39 cellular contexts compared by ENCODE assay signal in genomic region chr17:79579074-79579800, GRCh38. TPM values are rescaled to one million over a fixed set of nuclear protein-coding genes. Genes with fewer than 3 reads are reported as not detected.
"Had no signal": no experiment of that assay in that cellular context is flagged by ENCODE, and none has a peak within 500 bp of the region (broad histone marks: within the 10 kb centered on the region; RNA-seq: fewer than 3 reads in every experiment).

No MANE protein-coding gene starts in this region.

- H3K36me3 ChIP-seq: adrenal gland, brain microvascular endothelial cell, breast epithelium had no signal

- H3K4me1 Mint-ChIP-seq: activated B cell treated with CpG ODN at 0.5 μM for 24 hours; activated CD4-positive, alpha-beta T cell treated with anti-CD3 and anti-CD28 coated beads, Interleukin-2, amount 10 ng/mL, durations not matched to agents 24 days and 14 days; activated naive CD8-positive, alpha-beta T cell treated with anti-CD3 and anti-CD28 coated beads for 36 hours; activated T-helper 17 cell treated with anti-CD3 and anti-CD28 coated beads, Interleukin-2, amount 50 U/mL, for 72 hours had no signal

- H3K4me1 ChIP-seq: adrenal gland, body of pancreas, breast epithelium had no signal

- H3K9me3 Mint-ChIP-seq: activated B cell treated with CpG ODN at 0.5 μM for 24 hours; activated CD4-positive, alpha-beta memory T cell treated with anti-CD3 and anti-CD28 coated beads for 36 hours; activated CD4-positive, alpha-beta T cell treated with anti-CD3 and anti-CD28 coated beads, Interleukin-2, amount 10 ng/mL, durations not matched to agents 24 days and 14 days; activated CD8-positive, alpha-beta T cell treated with anti-CD3 and anti-CD28 coated beads for 36 hours; activated naive CD4-positive, alpha-beta T cell treated with anti-CD3 and anti-CD28 coated beads for 36 hours; activated naive CD4-positive, alpha-beta T cell treated with anti-CD3 and anti-CD28 coated beads, Interleukin-2, amount 50 U/mL, for 72 hours; activated naive CD8-positive, alpha-beta T cell treated with anti-CD3 and anti-CD28 coated beads for 36 hours; activated T-cell treated with anti-CD3 and anti-CD28 coated beads, Interleukin-2, amount 50 U/mL, for 4 hours; activated T-cell treated with anti-CD3 and anti-CD28 coated beads, Interleukin-2, amount 50 U/mL, for 72 hours; activated T-helper 1 cell treated with anti-CD3 and anti-CD28 coated beads, Interleukin-12 subunit alpha, Interleukin-12 subunit beta, Interleukin-2, Interleukin-4 antibody, amounts not matched to agents 30 ng/mL and 10 ng/mL and 1 ng/mL, durations not matched to agents 14 hours and 24 hours and 36 hours; activated T-helper 17 cell treated with anti-CD3 and anti-CD28 coated beads, Interleukin-2, amount 50 U/mL, for 72 hours; T-helper 1 cell treated with Interleukin-12 subunit alpha and Interleukin-12 subunit beta and Interleukin-4 antibody, amounts not matched to agents 30 μg/mL and 1 μg/mL, for 36 hours; T-helper 2 cell treated with Interferon-gamma antibody and Interleukin-4, amounts not matched to agents 5 μg/mL and 100 μg/mL, for 36 hours had no signal

- H3K9me3 ChIP-seq: adrenal gland, body of pancreas, breast epithelium had no signal

- ATAC-seq: activated CD8-positive, alpha-beta T cell treated with anti-CD3 and anti-CD28 coated beads for 36 hours; activated naive CD4-positive, alpha-beta T cell treated with anti-CD3 and anti-CD28 coated beads, Interleukin-2, amount 50 U/mL, for 72 hours; activated T-cell treated with anti-CD3 and anti-CD28 coated beads, Interleukin-2, amount 50 U/mL, for 4 hours; activated T-cell treated with anti-CD3 and anti-CD28 coated beads, Interleukin-2, amount 50 U/mL, for 72 hours; activated T-helper 17 cell treated with anti-CD3 and anti-CD28 coated beads, Interleukin-2, amount 50 U/mL, for 72 hours; body of pancreas had no signal

- H3K27me3 Mint-ChIP-seq: activated CD4-positive, alpha-beta T cell treated with anti-CD3 and anti-CD28 coated beads, Interleukin-2, amount 10 ng/mL, durations not matched to agents 24 days and 14 days had no signal

- H3K27ac ChIP-seq: adrenal gland, body of pancreas, brain microvascular endothelial cell, breast epithelium, VCaP had no signal

- H3K36me3 Mint-ChIP-seq: activated CD4-positive, alpha-beta memory T cell treated with anti-CD3 and anti-CD28 coated beads for 36 hours; activated naive CD4-positive, alpha-beta T cell treated with anti-CD3 and anti-CD28 coated beads, Interleukin-2, amount 50 U/mL, for 72 hours; activated naive CD8-positive, alpha-beta T cell treated with anti-CD3 and anti-CD28 coated beads for 36 hours had no signal

- H3K4me3 Mint-ChIP-seq: activated B cell treated with CpG ODN at 0.5 μM for 24 hours; activated CD4-positive, alpha-beta memory T cell treated with anti-CD3 and anti-CD28 coated beads for 36 hours; activated CD4-positive, alpha-beta T cell treated with anti-CD3 and anti-CD28 coated beads, Interleukin-2, amount 10 ng/mL, durations not matched to agents 24 days and 14 days; activated CD8-positive, alpha-beta T cell treated with anti-CD3 and anti-CD28 coated beads for 36 hours; activated naive CD4-positive, alpha-beta T cell treated with anti-CD3 and anti-CD28 coated beads for 36 hours; activated naive CD8-positive, alpha-beta T cell treated with anti-CD3 and anti-CD28 coated beads for 36 hours; activated T-cell treated with anti-CD3 and anti-CD28 coated beads, Interleukin-2, amount 50 U/mL, for 4 hours; activated T-cell treated with anti-CD3 and anti-CD28 coated beads, Interleukin-2, amount 50 U/mL, for 72 hours; activated T-helper 1 cell treated with anti-CD3 and anti-CD28 coated beads, Interleukin-12 subunit alpha, Interleukin-12 subunit beta, Interleukin-2, Interleukin-4 antibody, amounts not matched to agents 30 ng/mL and 10 ng/mL and 1 ng/mL, durations not matched to agents 14 hours and 24 hours and 36 hours; activated T-helper 17 cell treated with anti-CD3 and anti-CD28 coated beads, Interleukin-2, amount 50 U/mL, for 72 hours; T-helper 1 cell treated with Interleukin-12 subunit alpha and Interleukin-12 subunit beta and Interleukin-4 antibody, amounts not matched to agents 30 μg/mL and 1 μg/mL, for 36 hours; T-helper 2 cell treated with Interferon-gamma antibody and Interleukin-4, amounts not matched to agents 5 μg/mL and 100 μg/mL, for 36 hours had no signal

- H3K27me3 ChIP-seq: adrenal gland, body of pancreas, brain microvascular endothelial cell had no signal

- DNase-seq: activated B cell treated with CpG ODN at 0.5 μM for 24 hours; activated CD4-positive, alpha-beta memory T cell treated with anti-CD3 and anti-CD28 coated beads for 36 hours; activated CD4-positive, alpha-beta T cell treated with anti-CD3 and anti-CD28 coated beads for 4 hours; activated CD4-positive, alpha-beta T cell treated with anti-CD3 and anti-CD28 coated beads, Interleukin-2, amount 10 ng/mL, durations not matched to agents 24 days and 14 days; activated CD4-positive, alpha-beta T cell treated with anti-CD3 and anti-CD28 coated beads, Interleukin-2, amount 50 U/mL, for 1 hour; activated CD4-positive, alpha-beta T cell treated with anti-CD3 and anti-CD28 coated beads, Interleukin-2, amount 50 U/mL, for 4 hours; activated CD4-positive, CD25-positive, alpha-beta regulatory T cell treated with anti-CD3 and anti-CD28 coated beads, Interleukin-2, amount 50 U/mL, for 72 hours; activated CD8-positive, alpha-beta memory T cell treated with anti-CD3 and anti-CD28 coated beads, Interleukin-2, amount 50 U/mL, for 4 hours; activated CD8-positive, alpha-beta T cell treated with anti-CD3 and anti-CD28 coated beads for 36 hours; activated effector memory CD4-positive, alpha-beta T cell treated with anti-CD3 and anti-CD28 coated beads, Interleukin-2, amount 50 U/mL, for 16 hours; activated gamma-delta T cell treated with Interleukin-2 at 50 U/mL for 16 hours; activated naive CD4-positive, alpha-beta T cell; activated naive CD4-positive, alpha-beta T cell treated with anti-CD3 and anti-CD28 coated beads for 36 hours; activated naive CD4-positive, alpha-beta T cell treated with anti-CD3 and anti-CD28 coated beads, Interleukin-2, amount 50 U/mL, for 16 hours; activated naive CD8-positive, alpha-beta T cell treated with anti-CD3 and anti-CD28 coated beads for 36 hours; activated T-cell treated with anti-CD3 and anti-CD28 coated beads for 4 hours; activated T-cell treated with anti-CD3 and anti-CD28 coated beads, Interleukin-2, amount 50 U/mL, for 1 hour; activated T-cell treated with anti-CD3 and anti-CD28 coated beads, Interleukin-2, amount 50 U/mL, for 4 hours; activated T-cell treated with anti-CD3 and anti-CD28 coated beads, Interleukin-2, amount 50 U/mL, for 72 hours; adrenal gland; amniotic stem cell; aorta; body of pancreas; brain microvascular endothelial cell; central memory CD4-positive, alpha-beta T cell; T-helper 1 cell; T-helper 2 cell; T-helper 9 cell had no signal

- H3K27ac Mint-ChIP-seq: activated B cell treated with CpG ODN at 0.5 μM for 24 hours; activated CD4-positive, alpha-beta memory T cell treated with anti-CD3 and anti-CD28 coated beads for 36 hours; activated CD4-positive, alpha-beta T cell treated with anti-CD3 and anti-CD28 coated beads, Interleukin-2, amount 10 ng/mL, durations not matched to agents 24 days and 14 days; activated CD8-positive, alpha-beta T cell treated with anti-CD3 and anti-CD28 coated beads for 36 hours; activated naive CD4-positive, alpha-beta T cell treated with anti-CD3 and anti-CD28 coated beads for 36 hours; activated naive CD4-positive, alpha-beta T cell treated with anti-CD3 and anti-CD28 coated beads, Interleukin-2, amount 50 U/mL, for 72 hours; activated naive CD8-positive, alpha-beta T cell treated with anti-CD3 and anti-CD28 coated beads for 36 hours; activated T-cell treated with anti-CD3 and anti-CD28 coated beads, Interleukin-2, amount 50 U/mL, for 72 hours; activated T-helper 1 cell treated with anti-CD3 and anti-CD28 coated beads, Interleukin-12 subunit alpha, Interleukin-12 subunit beta, Interleukin-2, Interleukin-4 antibody, amounts not matched to agents 30 ng/mL and 10 ng/mL and 1 ng/mL, durations not matched to agents 14 hours and 24 hours and 36 hours; activated T-helper 17 cell treated with anti-CD3 and anti-CD28 coated beads, Interleukin-2, amount 50 U/mL, for 72 hours; T-helper 1 cell treated with Interleukin-12 subunit alpha and Interleukin-12 subunit beta and Interleukin-4 antibody, amounts not matched to agents 30 μg/mL and 1 μg/mL, for 36 hours; T-helper 2 cell treated with Interferon-gamma antibody and Interleukin-4, amounts not matched to agents 5 μg/mL and 100 μg/mL, for 36 hours had no signal

- FAIRE-seq: astrocyte, TTC549 had no signal

- H3K4me3 ChIP-seq: adrenal gland, body of pancreas, breast epithelium had no signal

RNA-seq across cellular contexts. Expression of gene RBFOX3, which starts 31.6 kb away (rescaled TPM):
- total RNA-seq: activated CD4-positive, alpha-beta memory T cell treated with anti-CD3 and anti-CD28 coated beads for 36 hours; activated CD4-positive, alpha-beta T cell treated with anti-CD3 and anti-CD28 coated beads, Interleukin-2, amount 10 ng/mL, durations not matched to agents 24 days and 14 days; activated CD8-positive, alpha-beta memory T cell treated with anti-CD3 and anti-CD28 coated beads for 36 hours; activated CD8-positive, alpha-beta T cell treated with anti-CD3 and anti-CD28 coated beads for 36 hours; activated naive CD4-positive, alpha-beta T cell treated with anti-CD3 and anti-CD28 coated beads for 36 hours; activated naive CD4-positive, alpha-beta T cell treated with anti-CD3 and anti-CD28 coated beads, Interleukin-2, amount 50 U/mL, for 72 hours; activated naive CD8-positive, alpha-beta T cell treated with anti-CD3 and anti-CD28 coated beads for 36 hours; activated T-cell treated with anti-CD3 and anti-CD28 coated beads, Interleukin-2, amount 50 U/mL, for 4 hours; activated T-helper 1 cell treated with anti-CD3 and anti-CD28 coated beads, Interleukin-12 subunit alpha, Interleukin-12 subunit beta, Interleukin-2, Interleukin-4 antibody, amounts not matched to agents 30 ng/mL and 10 ng/mL and 1 ng/mL, durations not matched to agents 14 hours and 24 hours and 36 hours; activated T-helper 17 cell treated with anti-CD3 and anti-CD28 coated beads, Interleukin-2, amount 50 U/mL, for 72 hours; breast epithelium; cardiac septum had no signal
